Comparison of ENCODE assay signal across 17 cellular contexts in the genomic region with DNA sequence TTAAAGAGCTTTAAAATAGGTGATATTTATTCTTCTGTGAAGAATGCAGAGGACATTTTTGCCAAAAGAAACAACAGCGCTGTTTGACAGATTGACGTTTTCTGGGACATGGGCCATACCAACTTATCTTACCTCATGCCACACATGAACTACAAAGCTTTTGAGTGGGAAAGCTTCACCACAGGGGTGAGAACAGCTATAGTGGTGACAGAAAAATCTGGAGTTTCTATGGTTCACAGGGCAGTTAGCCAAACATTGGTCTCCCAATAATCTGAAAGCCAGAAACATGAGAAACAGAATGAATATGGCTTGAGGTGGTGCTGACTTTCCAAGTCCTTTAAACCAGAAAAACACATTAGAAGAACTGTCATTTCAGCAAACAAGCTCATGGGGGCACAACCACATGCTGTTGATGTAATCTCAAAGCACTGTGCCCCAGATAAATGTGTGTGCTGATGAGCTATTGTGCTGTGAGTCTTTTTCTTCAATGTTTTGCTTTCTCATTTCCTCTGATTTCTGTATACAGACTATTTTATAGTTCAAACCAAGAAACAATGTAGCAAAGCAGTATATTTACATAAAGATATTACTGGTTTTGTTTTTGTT.
DNase-seq lines count a peak whose midpoint lies in the region; ATAC-seq, FAIRE-seq and TF ChIP-seq lines count a peak whose summit lies in the region.
"Had no signal": no experiment of that assay in that cellular context is flagged by ENCODE, and none has a peak within 500 bp of the region (broad histone marks: within the 10 kb centered on the region; RNA-seq: fewer than 3 reads in every experiment).

No MANE protein-coding gene starts in this region.

- no peak overlapping the region for H3K4me3 Mint-ChIP-seq in neural crest cell
- no peak overlapping the region for H3K4me3 Mint-ChIP-seq in activated T-cell treated with anti-CD3 and anti-CD28 coated beads, Interleukin-2, amount 50 U/mL, for 4 hours

- CTCF ChIA-PET in endothelial cell of umbilical vein (lab: Charles Lee), result interaction anchor here (0.7 to 1.6 kb wide), 9 partner anchors 9 to 1692 kb away, joined by 3 to 6 read pairs (median 4); a partner anchor contains a TSS

- H3K9me3 Mint-ChIP-seq in neural crest cell, result peaks cover 2% of the 10 kb centered on the region
- H3K9me3 Mint-ChIP-seq in activated T-cell treated with anti-CD3 and anti-CD28 coated beads, Interleukin-2, amount 50 U/mL, for 4 hours, result peaks cover 5% of the 10 kb centered on the region

- no peaks in the 10 kb centered on the region for H3K27me3 Mint-ChIP-seq in neural crest cell (ENCODE audit: low read depth)
- H3K27me3 Mint-ChIP-seq in activated T-cell treated with anti-CD3 and anti-CD28 coated beads, Interleukin-2, amount 50 U/mL, for 4 hours (ENCODE audit: low read depth), result no peaks in the 10 kb centered on the region

- intact Hi-C loops in endothelial cell of umbilical vein (cut with micrococcal nuclease), result no loop called here

- no TSS peak for BruUV-seq in endothelial cell of umbilical vein (replicated peaks; lab: Mats Ljungman, UMichigan)

- H3K9ac ChIP-seq in endothelial cell of umbilical vein (replicated peaks; ENCODE audit: extremely low read depth, insufficient read depth, low read length), result no peak overlapping the region

- peaks cover 5% of the 10 kb centered on the region for H3K4me1 ChIP-seq in endothelial cell of umbilical vein (ENCODE audit: control insufficient read depth, extremely low read depth, insufficient read depth, low read length)
- H3K4me1 ChIP-seq: right lobe of liver had no signal

- H3K4me1 Mint-ChIP-seq in neural crest cell, result no peaks in the 10 kb centered on the region
- H3K4me1 Mint-ChIP-seq in activated T-cell treated with anti-CD3 and anti-CD28 coated beads, Interleukin-2, amount 50 U/mL, for 4 hours (ENCODE audit: low read depth), result no peaks in the 10 kb centered on the region

- H3K27ac Mint-ChIP-seq in neural crest cell (ENCODE audit: unreplicated experiment), result no peak overlapping the region

- no peak for TF ChIP-seq CTCF in endothelial cell of umbilical vein (IDR thresholded peaks at IDR 0.05; ENCODE audit: extremely low read depth in 1 of 2, insufficient read depth in 1 of 2, low read depth in 1 of 2, low read length in 2 of 2)
- TF ChIP-seq CTCF in neural crest cell (conservative IDR thresholded peaks at IDR 0.05), result peak; percentile 22

- H3K27ac ChIP-seq in endothelial cell of umbilical vein (ENCODE audit: insufficient read depth, low read depth, low read length), result no peak overlapping the region
- H3K27ac ChIP-seq: right lobe of liver, thoracic aorta had no signal

- no peak overlapping the region for H3K4me3 ChIP-seq in endothelial cell of umbilical vein (replicated peaks in 1 of 3; ENCODE audit: insufficient read depth in 1 of 3, low read depth in 1 of 3, low read length in 3 of 3)
- H3K4me3 ChIP-seq: right lobe of liver, thoracic aorta had no signal

- H3K4me2 ChIP-seq in endothelial cell of umbilical vein (ENCODE audit: insufficient read depth, low read length), result no peak overlapping the region

- TF ChIP-seq POLR2A in endothelial cell of umbilical vein (IDR thresholded peaks at IDR 0.05; ENCODE audit: low read depth, low read length), result no peak
- TF ChIP-seq POLR2A in GM12891 (IDR thresholded peaks at IDR 0.05; ENCODE audit: low read depth, low read length), result no peak

- POLR2A ChIA-PET in endothelial cell of umbilical vein (lab: Charles Lee), result no interaction called here

- dilution Hi-C loops in endothelial cell of umbilical vein (cut with MboI; ENCODE audit: extremely low pct_ligation_motif_present, low sequenced_read_pairs), result no loop called here

- no peaks in the 10 kb centered on the region for H3K36me3 ChIP-seq in endothelial cell of umbilical vein (ENCODE audit: control insufficient read depth in 2 of 2, extremely low read depth in 1 of 2, insufficient read depth in 2 of 2, low read length in 2 of 2)
- H3K36me3 ChIP-seq: right lobe of liver, thoracic aorta had no signal

- no peaks in the 10 kb centered on the region for H3K9me1 ChIP-seq in endothelial cell of umbilical vein (replicated peaks; ENCODE audit: control insufficient read depth, extremely low read depth, insufficient read depth, low read length)

- H3K27me3 ChIP-seq in endothelial cell of umbilical vein (ENCODE audit: control insufficient read depth in 2 of 2, insufficient read depth in 2 of 2, low read length in 2 of 2), result no peaks in the 10 kb centered on the region
- H3K27me3 ChIP-seq: right lobe of liver had no signal

- H3K79me2 ChIP-seq in endothelial cell of umbilical vein (ENCODE audit: control insufficient read depth, insufficient read depth, low read length), result no peaks in the 10 kb centered on the region

- no peaks in the 10 kb centered on the region for H3K9me3 ChIP-seq in endothelial cell of umbilical vein (replicated peaks; ENCODE audit: control insufficient read depth, insufficient read depth, low read length)
- H3K9me3 ChIP-seq: right lobe of liver, thoracic aorta had no signal

- no peak for ATAC-seq in activated T-cell treated with anti-CD3 and anti-CD28 coated beads, Interleukin-2, amount 50 U/mL, for 4 hours
- ATAC-seq: right lobe of liver had no signal

- H3K36me3 Mint-ChIP-seq in neural crest cell (ENCODE audit: low read depth), result no peaks in the 10 kb centered on the region
- no peaks in the 10 kb centered on the region for H3K36me3 Mint-ChIP-seq in activated T-cell treated with anti-CD3 and anti-CD28 coated beads, Interleukin-2, amount 50 U/mL, for 4 hours (ENCODE audit: insufficient read depth)

- FAIRE-seq in endothelial cell of umbilical vein (lab: Jason Lieb, UNC), result peak; percentile 33
- FAIRE-seq in GM12891 (lab: Jason Lieb, UNC), result no peak
- FAIRE-seq: A204.1, GM18507 had no signal

- peak; percentile 1 for DNase-seq in NCI-H2029 (lab: John Stamatoyannopoulos, UW)
- DNase-seq in NCI-H2029 treated with DMSO at 0.1 percent for 48 hours (lab: John Stamatoyannopoulos, UW), result no peak
- peak; percentile 70 for DNase-seq in NCI-H446 treated with DMSO at 0.1 percent for 48 hours (lab: John Stamatoyannopoulos, UW)
- peak; percentile 71 for DNase-seq in endothelial cell of umbilical vein (ENCODE audit: low read depth, low spot score)
- DNase-seq in neural crest cell (ENCODE audit: low read depth, low spot score), result no peak
- DNase-seq in GM12891 (ENCODE audit: insufficient read length, low spot score), result no peak
- DNase-seq in activated T-cell treated with anti-CD3 and anti-CD28 coated beads, Interleukin-2, amount 50 U/mL, for 4 hours, result no peak
- DNase-seq in hippocampal formation (lab: John Stamatoyannopoulos, UW), result no peak
- DNase-seq: activated CD4-positive, alpha-beta T cell treated with anti-CD3 and anti-CD28 coated beads, Interleukin-2, amount 50 U/mL, for 48 hours; activated naive CD4-positive, alpha-beta T cell treated with Interleukin-2 at 50 U/mL for 16 hours; cortex of kidney; DMS79 treated with DMSO at 0.1 percent for 48 hours; NCI-H69; right lobe of liver had no signal

- H4K20me1 ChIP-seq in endothelial cell of umbilical vein (replicated peaks; ENCODE audit: control insufficient read depth, extremely low read depth, insufficient read depth, low read length), result no peaks in the 10 kb centered on the region

- no peak overlapping the region for H2AFZ ChIP-seq in endothelial cell of umbilical vein (ENCODE audit: low read depth, low read length)

TF ChIP-seq in endothelial cell of umbilical vein, 7 proteins besides CTCF, POLR2A, EP300 and RAD21:
- TF ChIP-seq POLR2AphosphoS5 (IDR thresholded peaks at IDR 0.05; ENCODE audit: insufficient read depth, low read depth, low read length), result no peak
- no peak for TF ChIP-seq GATA2 (IDR thresholded peaks at IDR 0.05; ENCODE audit: insufficient read depth, insufficient read length, low read depth, low read length)
- no peak for TF ChIP-seq MAX (IDR thresholded peaks at IDR 0.05; ENCODE audit: insufficient read depth, insufficient read length)
- TF ChIP-seq MYC (IDR thresholded peaks at IDR 0.05; ENCODE audit: low read depth, low read length), result no peak
- TF ChIP-seq JUN (IDR thresholded peaks at IDR 0.05; ENCODE audit: borderline replicate concordance, insufficient read depth, insufficient read length, low read depth), result no peak
- no peak for TF ChIP-seq FOS (IDR thresholded peaks at IDR 0.05; ENCODE audit: borderline replicate concordance, insufficient read depth, low read length)
- no peak for TF ChIP-seq EZH2 (IDR thresholded peaks at IDR 0.05; ENCODE audit: borderline replicate concordance, low read depth, low read length, severe bottlenecking)

TF ChIP-seq in GM12891, 5 proteins besides CTCF, POLR2A, EP300 and RAD21:
- no peak for TF ChIP-seq TAF1 (IDR thresholded peaks at IDR 0.05; ENCODE audit: low read depth, low read length)
- no peak for TF ChIP-seq PAX5 (IDR thresholded peaks at IDR 0.05; ENCODE audit: insufficient read depth, low read length, severe bottlenecking)
- TF ChIP-seq POLR2AphosphoS5 (IDR thresholded peaks at IDR 0.05; ENCODE audit: low read depth, low read length), result no peak

Comparison
In these comparisons a context has a peak if more than half of its experiments do, and no peak if none do; other contexts are left out.
1. DNase-seq: peak in NCI-H2029 (single experiment), NCI-H446 treated with DMSO at 0.1 percent for 48 hours (single experiment) and endothelial cell of umbilical vein (single experiment); none in NCI-H2029 treated with DMSO at 0.1 percent for 48 hours (single experiment), neural crest cell (single experiment), GM12891 (single experiment), activated T-cell treated with anti-CD3 and anti-CD28 coated beads, Interleukin-2, amount 50 U/mL, for 4 hours (single experiment) and hippocampal formation (0 of 2).